13 cellular contexts compared by ENCODE assay signal in the genomic region with DNA sequence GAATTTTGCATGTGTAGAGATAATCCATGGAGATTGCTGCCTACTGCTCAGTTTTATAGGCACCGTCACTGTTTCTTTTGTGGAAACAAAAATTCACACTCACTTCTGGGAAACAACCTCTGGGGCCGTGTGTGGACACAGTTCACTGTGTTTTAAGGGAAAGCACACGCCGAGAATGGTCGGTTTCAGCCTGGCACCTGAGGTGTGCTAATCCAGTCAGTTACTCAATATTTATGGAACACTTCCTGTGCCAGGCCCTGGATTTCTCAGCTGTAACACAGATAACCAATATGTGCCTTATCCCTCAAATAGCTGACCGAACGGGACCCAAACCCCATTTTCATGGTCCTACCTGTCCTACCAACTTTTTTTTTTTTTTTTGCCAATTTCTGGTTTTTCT.
"Had no signal": no experiment of that assay in that cellular context is flagged by ENCODE, and none has a peak within 500 bp of the region (broad histone marks: within the 10 kb centered on the region; RNA-seq: fewer than 3 reads in every experiment).

No MANE protein-coding gene starts in this region.

- H3K9me3 ChIP-seq: left lung, tibial nerve, vagina had no signal

- H3K27me3 ChIP-seq: left lung, tibial nerve, vagina had no signal

- ATAC-seq: effector memory CD8-positive, alpha-beta T cell; left lung; natural killer cell treated with Interleukin-12 subunit alpha and Interleukin-12 subunit beta and Interleukin-15 and Interleukin-18, amount 100 ng/mL, for 72 hours had no signal

- DNase-seq: activated naive CD4-positive, alpha-beta T cell treated with Interleukin-2 at 50 U/mL for 16 hours; effector memory CD8-positive, alpha-beta T cell; immature natural killer cell; left lung; mesendoderm; occipital lobe; stimulated activated CD4-positive, alpha-beta T cell treated with anti-CD3 and anti-CD28 coated beads, Interleukin-1b, Interleukin-23, amount 100 ng/mL, for 48 hours; stimulated activated naive CD4-positive, alpha-beta T cell had no signal

- H3K4me1 ChIP-seq: left lung, tibial nerve, vagina had no signal

- H3K27ac ChIP-seq: left lung, tibial nerve, vagina had no signal

- FAIRE-seq: frontal cortex, TTC549 had no signal

- H3K4me3 ChIP-seq: left lung, tibial nerve, vagina had no signal
